7 cellular contexts compared by ENCODE assay signal in genomic region chr17:80791758-80792284, GRCh38.
DNase-seq lines count a peak whose midpoint lies in the region; ATAC-seq and TF ChIP-seq lines count a peak whose summit lies in the region.

No MANE protein-coding gene starts in this region.

- CTCF ChIA-PET in IMR-90 (lab: Yijun Ruan, JAX) = interaction anchor here (1.3 kb wide), 1 partner anchor 40 kb away, joined by 3 read pairs; no protein-coding TSS in a partner anchor

- TF ChIP-seq POLR2A in IMR-90 (IDR thresholded peaks at IDR 0.05; ENCODE audit: low read depth, low read length) = no peak; the same call in 1 of the 2 replicates

- H4K91ac ChIP-seq in IMR-90 (ENCODE audit: insufficient read depth, low read depth, low read length) = peak overlapping the region; percentile 99

- BruUV-seq in IMR-90 (replicated peaks; lab: Mats Ljungman, UMichigan) = no TSS peak

- peaks cover 42% of the 10 kb centered on the region for H3K9me1 ChIP-seq in IMR-90 (ENCODE audit: insufficient read depth, low read length)

- H3K9ac ChIP-seq in IMR-90 (ENCODE audit: low read depth, low read length) = no peak overlapping the region
- no peak overlapping the region for H3K9ac ChIP-seq in rectal smooth muscle tissue (ENCODE audit: low read length)

- peak overlapping the region; percentile 1; the same call in 1 of the 2 replicates for H4K5ac ChIP-seq in IMR-90 (ENCODE audit: low read depth, low read length)

- peak overlapping the region; percentile 97 for H3K27ac ChIP-seq in IMR-90 (ENCODE audit: insufficient read depth, low read length)
- H3K27ac ChIP-seq in rectal smooth muscle tissue (ENCODE audit: low read depth, low read length) = peak overlapping the region; percentile 63

- peak; percentile 77 for ATAC-seq in IMR-90 (ENCODE audit: low read depth)

- TF ChIP-seq RAD21 in IMR-90 (IDR thresholded peaks at IDR 0.05; ENCODE audit: low read length) = peak; percentile 13; the same call in 1 of the 2 replicates

- H3K27me3 ChIP-seq in IMR-90 (ENCODE audit: control insufficient read depth, insufficient read depth, low read length) (no peaks in the 10 kb centered on the region), rectal smooth muscle tissue (ENCODE audit: control insufficient read depth, insufficient read depth, low read length) (no peaks in the 10 kb centered on the region)

- peak overlapping the region; percentile 99 for H2AK5ac ChIP-seq in IMR-90 (ENCODE audit: low read depth, low read length)

- H3K9me3 ChIP-seq in IMR-90 (ENCODE audit: control insufficient read depth, insufficient read depth, low read length) = no peaks in the 10 kb centered on the region

- WGBS in IMR-90 (ENCODE audit: extremely low coverage in 2 of 2, insufficient read length in 1 of 2), 2 experiments = 65% methylated on average over 2 of the region's 11 CpGs; no CpG with 5 or more reads in 1 of the 2 experiments

- H3K18ac ChIP-seq in IMR-90 (ENCODE audit: low read depth, low read length) = peak overlapping the region; percentile 92

- dilution Hi-C loops in IMR-90 (cut with HindIII; ENCODE audit: low sequenced_read_pairs, unreplicated experiment) = no loop called here

- H2AK9ac ChIP-seq in IMR-90 (replicated peaks; ENCODE audit: low read depth, low read length, poor library complexity) = peak overlapping the region; percentile 31

- peak overlapping the region; percentile 97 to 99 for H4K8ac ChIP-seq in IMR-90 (ENCODE audit: low read depth in 2 of 2, low read length in 2 of 2)

- peak overlapping the region; percentile 98 for H3K23ac ChIP-seq in IMR-90 (ENCODE audit: low read depth, low read length)

- peak overlapping the region; percentile 100 for H2BK120ac ChIP-seq in IMR-90 (ENCODE audit: low read depth, low read length)

- H3K4me3 ChIP-seq in IMR-90 (ENCODE audit: insufficient read depth, low read depth, low read length) (no peak overlapping the region), rectal smooth muscle tissue (ENCODE audit: low read length) (no peak overlapping the region)

- H3K36me3 ChIP-seq in IMR-90 (ENCODE audit: control insufficient read depth, insufficient read depth, low read length) (no peaks in the 10 kb centered on the region), rectal smooth muscle tissue (ENCODE audit: control insufficient read depth, insufficient read depth, low read length) (no peaks in the 10 kb centered on the region)

- peak overlapping the region; percentile 45 for H2AFZ ChIP-seq in IMR-90 (replicated peaks; ENCODE audit: low read length, poor library complexity)

- peaks cover 36 to 75% of the 10 kb centered on the region in 2 experiments for H3K79me1 ChIP-seq in IMR-90 (ENCODE audit: low read depth in 1 of 2, low read length in 2 of 2)

- peak overlapping the region; percentile 8; the same call in 1 of the 2 replicates for H3K4me2 ChIP-seq in IMR-90 (ENCODE audit: low read depth, low read length)

- POLR2A ChIA-PET in IMR-90 (lab: Charles Lee; ENCODE audit: unreplicated experiment) = interaction anchor here (1.2 kb wide), 1 partner anchor 40 kb away, joined by 3 read pairs; no protein-coding TSS in a partner anchor

- peak; percentile 100 for DNase-seq in IMR-90
- DNase-seq in activated CD8-positive, alpha-beta memory T cell treated with anti-CD3 and anti-CD28 coated beads, Interleukin-2, amount 50 U/mL, for 48 hours = peak; percentile 72
- peak; percentile 95 for DNase-seq in fibroblast of gingiva (ENCODE audit: low read depth)
- DNase-seq in NCI-H128 (lab: John Stamatoyannopoulos, UW; ENCODE audit: unreplicated experiment) = no peak
- no peak for DNase-seq in SIG-M5 (lab: John Stamatoyannopoulos, UW)
- DNase-seq in NCI-H1092 treated with DMSO at 0.1 percent for 48 hours (lab: John Stamatoyannopoulos, UW) = no peak

- no peaks in the 10 kb centered on the region for H4K20me1 ChIP-seq in IMR-90 (ENCODE audit: insufficient read depth, low read length)

- peak overlapping the region; percentile 100 for H2BK20ac ChIP-seq in IMR-90 (ENCODE audit: low read depth, low read length)

- intact Hi-C loops in IMR-90 (cut with micrococcal nuclease) = loop anchor here (1.0 kb wide), 1 partner anchor 64 kb away; no protein-coding TSS in a partner anchor

- H3K14ac ChIP-seq in IMR-90 (replicated peaks; ENCODE audit: low read depth, low read length) = peak overlapping the region; percentile 96

- peak overlapping the region; percentile 100 for H2BK5ac ChIP-seq in IMR-90 (ENCODE audit: low read depth, low read length, poor library complexity, severe bottlenecking)

- H3K4me1 ChIP-seq in IMR-90 (ENCODE audit: control insufficient read depth, insufficient read depth, low read length) (peaks cover 51% of the 10 kb centered on the region), rectal smooth muscle tissue (ENCODE audit: control insufficient read depth, insufficient read depth, low read length) (peaks cover 18% of the 10 kb centered on the region)

- H2BK15ac ChIP-seq in IMR-90 (ENCODE audit: low read depth, low read length) = peak overlapping the region; percentile 95; the same call in 2 of the 3 replicates

- peak overlapping the region; percentile 98 for H3K56ac ChIP-seq in IMR-90 (ENCODE audit: extremely low read depth, insufficient read depth, low read length)

- in situ Hi-C loops in IMR-90 (cut with MboI; ENCODE audit: low sequenced_read_pairs) = no loop called here

- TF ChIP-seq CTCF in IMR-90 (conservative IDR thresholded peaks at IDR 0.05; ENCODE audit: low read depth, low read length) = no peak

- H3K4ac ChIP-seq in IMR-90 (ENCODE audit: low read depth, low read length) = peak overlapping the region; percentile 100

TF ChIP-seq in IMR-90, 13 proteins besides CTCF, POLR2A, EP300 and RAD21:
- TF ChIP-seq ELK1 (IDR thresholded peaks at IDR 0.05; ENCODE audit: borderline replicate concordance, low read depth, low read length) (no peak), USF2 (IDR thresholded peaks at IDR 0.05; ENCODE audit: low read depth, low read length) (0 out of 2 replicates have a peak, but pooled peaks have one; percentile 7), MXI1 (IDR thresholded peaks at IDR 0.05; ENCODE audit: borderline replicate concordance, low read depth, low read length) (no peak), RFX5 (IDR thresholded peaks at IDR 0.05; ENCODE audit: low read depth, low read length) (no peak), FOS (IDR thresholded peaks at IDR 0.05; ENCODE audit: low read depth, low read length) (peak; percentile 100), NFE2L2 (IDR thresholded peaks at IDR 0.05; ENCODE audit: low read depth, low read length) (no peak; the same call in 1 of the 2 replicates), CEBPB (IDR thresholded peaks at IDR 0.05; ENCODE audit: low read depth, low read length) (peak; percentile 67; the same call in 1 of the 2 replicates), MAZ (IDR thresholded peaks at IDR 0.05; ENCODE audit: borderline replicate concordance, low read depth, low read length) (no peak), BHLHE40 (IDR thresholded peaks at IDR 0.05; ENCODE audit: low read depth, low read length) (peak; percentile 86), MAFK (IDR thresholded peaks at IDR 0.05; ENCODE audit: low read depth, low read length) (no peak), RCOR1 (IDR thresholded peaks at IDR 0.05; ENCODE audit: insufficient replicate concordance, low read length) (no peak), SMC3 (IDR thresholded peaks at IDR 0.05; ENCODE audit: low read depth, low read length) (no peak)

Comparison
In these comparisons a context has a peak if more than half of its experiments do, and no peak if none do; other contexts are left out.
1. DNase-seq: peak in IMR-90 (single experiment), activated CD8-positive, alpha-beta memory T cell treated with anti-CD3 and anti-CD28 coated beads, Interleukin-2, amount 50 U/mL, for 48 hours (single experiment) and fibroblast of gingiva (single experiment); none in NCI-H128 (single experiment), SIG-M5 (single experiment) and NCI-H1092 treated with DMSO at 0.1 percent for 48 hours (single experiment).